8 cellular contexts compared by ENCODE assay signal in the genomic region with DNA sequence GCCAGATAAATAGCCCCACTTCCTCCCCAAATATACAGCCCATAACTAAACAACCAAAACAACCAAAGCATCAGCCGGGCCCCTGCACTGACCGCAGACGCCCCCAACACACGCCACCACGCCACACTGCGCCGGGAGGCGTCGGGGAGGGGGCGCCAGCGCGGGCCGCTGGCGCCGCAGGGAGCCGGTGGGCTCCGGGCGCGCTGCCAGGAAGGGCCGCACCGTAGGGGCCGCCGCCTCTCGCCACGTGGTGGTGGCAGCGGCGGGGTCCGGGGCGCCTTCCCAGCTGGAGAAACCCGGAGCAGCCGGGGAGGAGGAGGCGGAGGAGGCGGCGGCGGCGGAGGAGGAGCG. TPM values are rescaled to one million over a fixed set of nuclear protein-coding genes. Genes with fewer than 3 reads are reported as not detected.
A peak's percentile ranks its signal among the peaks of the same experiment; 100 is the strongest.
DNase-seq lines count a peak whose midpoint lies in the region; ATAC-seq, FAIRE-seq and TF ChIP-seq lines count a peak whose summit lies in the region.

No MANE protein-coding gene starts in this region.

- FAIRE-seq in A549 (lab: Jason Lieb, UNC): no peak

- H3K4me1 Mint-ChIP-seq in activated naive CD8-positive, alpha-beta T cell treated with anti-CD3 and anti-CD28 coated beads, Interleukin-2, amount 10 ng/mL, durations not matched to agents 7 days and 5 days: peaks cover 21% of the 10 kb centered on the region

- H3K4me1 ChIP-seq in A549 (peaks cover 13% of the 10 kb centered on the region), tibial nerve (peaks cover 0 to 33% (median 12%) of the 10 kb centered on the region in 4 donors)

- peak overlapping the region; percentile 87 for H3K4me3 Mint-ChIP-seq in activated naive CD8-positive, alpha-beta T cell treated with anti-CD3 and anti-CD28 coated beads, Interleukin-2, amount 10 ng/mL, durations not matched to agents 7 days and 5 days

- no peak for TF ChIP-seq RAD21 in A549 (conservative IDR thresholded peaks at IDR 0.05 in 1 of 2, IDR thresholded peaks at IDR 0.05 in 1 of 2)

- H3K27me3 ChIP-seq in HL-60 (ENCODE audit: insufficient read depth, poor library complexity, severe bottlenecking) (no peaks in the 10 kb centered on the region), tibial nerve (no peaks in the 10 kb centered on the region)

- peak overlapping the region; percentile 80 for H3K27ac Mint-ChIP-seq in activated naive CD8-positive, alpha-beta T cell treated with anti-CD3 and anti-CD28 coated beads, Interleukin-2, amount 10 ng/mL, durations not matched to agents 7 days and 5 days

- H3K4me2 ChIP-seq in A549: peak overlapping the region; percentile 95

- no peak for TF ChIP-seq EP300 in A549 (IDR thresholded peaks at IDR 0.05)
- no peak for TF ChIP-seq EP300 in tibial nerve (IDR thresholded peaks at IDR 0.05)

- H3K9me3 ChIP-seq in A549 (no peaks in the 10 kb centered on the region), tibial nerve (no peaks in the 10 kb centered on the region)

- POLR2A ChIA-PET in A549 (lab: Yijun Ruan, JAX): interaction anchor here (0.6 to 1.2 kb wide), 3 partner anchors 42 to 202 kb away, joined by 4 to 8 read pairs (median 6); partner anchors contain the start of genes LRRC46 and MRPL10
- POLR2A ChIA-PET in activated naive CD8-positive, alpha-beta T cell treated with anti-CD3 and anti-CD28 coated beads, Interleukin-2, amount 10 ng/mL, durations not matched to agents 7 days and 5 days (lab: Charles Lee): interaction anchor here (0.6 to 3.9 kb wide), 4 partner anchors 17 to 42 kb away, joined by 3 to 19 read pairs (median 4); partner anchors contain the start of gene TBX21

- no peaks in the 10 kb centered on the region for H3K9me3 Mint-ChIP-seq in activated naive CD8-positive, alpha-beta T cell treated with anti-CD3 and anti-CD28 coated beads, Interleukin-2, amount 10 ng/mL, durations not matched to agents 7 days and 5 days

- H3K27me3 Mint-ChIP-seq in activated naive CD8-positive, alpha-beta T cell treated with anti-CD3 and anti-CD28 coated beads, Interleukin-2, amount 10 ng/mL, durations not matched to agents 7 days and 5 days: peaks cover 6% of the 10 kb centered on the region

- CTCF ChIA-PET in A549 (lab: Yijun Ruan, JAX): interaction anchor here (0.9 to 1.8 kb wide), 6 partner anchors 9 to 96 kb away, joined by 3 to 10 read pairs (median 6); no protein-coding TSS in a partner anchor

- H3K27ac ChIP-seq in A549: peak overlapping the region; percentile 93 to 96
- H3K27ac ChIP-seq in HL-60 (replicated peaks): peak overlapping the region; percentile 41
- peak overlapping the region; percentile 88 to 93 (median 91) for H3K27ac ChIP-seq in tibial nerve

- TF ChIP-seq POLR2A in A549 (IDR thresholded peaks at IDR 0.05; ENCODE audit: low read length) (no peak), tibial nerve (IDR thresholded peaks at IDR 0.05) (no peak)

- H3K4me3 ChIP-seq in A549 (peak overlapping the region; percentile 97), HL-60 (replicated peaks; ENCODE audit: insufficient read depth, low read length) (peak overlapping the region; percentile 71), tibial nerve (peak overlapping the region; percentile 91 to 99 (median 92))

- ATAC-seq in A549: peak; percentile 6 to 20
- peak; percentile 4 for ATAC-seq in activated naive CD8-positive, alpha-beta T cell treated with anti-CD3 and anti-CD28 coated beads, Interleukin-2, amount 10 ng/mL, durations not matched to agents 7 days and 5 days (ENCODE audit: low read depth)
- no peak for ATAC-seq in GM18517 (IDR thresholded peaks at IDR 0.05; ENCODE audit: unreplicated experiment)

- no peaks in the 10 kb centered on the region for H3K36me3 Mint-ChIP-seq in activated naive CD8-positive, alpha-beta T cell treated with anti-CD3 and anti-CD28 coated beads, Interleukin-2, amount 10 ng/mL, durations not matched to agents 7 days and 5 days

- peaks cover 0 to 10% (median 0%) of the 10 kb centered on the region in 3 donors for H3K36me3 ChIP-seq in tibial nerve

- no peak for DNase-seq in A549 (ENCODE audit: low read depth in 1 of 2, low spot score in 1 of 2)
- DNase-seq in HL-60 (ENCODE audit: low read depth in 1 of 2, low spot score in 1 of 2): peak in 1 of 2 experiments; percentile 43
- peak; percentile 56 for DNase-seq in activated naive CD8-positive, alpha-beta T cell treated with anti-CD3 and anti-CD28 coated beads, Interleukin-2, amount 10 ng/mL, durations not matched to agents 7 days and 5 days
- peak; percentile 90 for DNase-seq in left kidney (ENCODE audit: low read depth, low spot score)
- no peak for DNase-seq in tibial nerve (ENCODE audit: low spot score in 2 of 2)
- DNase-seq in NOMO-1 (lab: John Stamatoyannopoulos, UW; ENCODE audit: unreplicated experiment in 2 of 2): no peak
- no peak for DNase-seq in D341Med (ENCODE audit: low spot score)

- TF ChIP-seq CTCF in A549 (IDR thresholded peaks at IDR 0.05): no peak
- TF ChIP-seq CTCF in HL-60 (IDR thresholded peaks at IDR 0.05; ENCODE audit: insufficient read depth, low read length): no peak
- no peak for TF ChIP-seq CTCF in tibial nerve (IDR thresholded peaks at IDR 0.05)

- 1% methylated on average over 25 of the region's 37 CpGs for WGBS in A549 (ENCODE audit: missing lambda C conversion rate)
- WGBS in tibial nerve, 2 donors: 0% methylated on average over 4 to 20 of the region's 37 CpGs

TF ChIP-seq in A549, 52 proteins besides CTCF, POLR2A, EP300 and RAD21:
- TF ChIP-seq NPAS2 (CRISPR knock-in tag; IDR thresholded peaks at IDR 0.05; ENCODE audit: borderline replicate concordance) (no peak), HES2 (IDR thresholded peaks at IDR 0.05) (no peak), PHF8 (IDR thresholded peaks at IDR 0.05; ENCODE audit: borderline replicate concordance, low read depth) (no peak; the same call in 1 of the 2 replicates), RFX5 (IDR thresholded peaks at IDR 0.05) (no peak), NFE2L2 (conservative IDR thresholded peaks at IDR 0.05; ENCODE audit: low read length) (no peak)

RNA-seq across cellular contexts. Expression of gene TBKBP1, which starts 0.3 kb away (rescaled TPM):
- 3.3 and 3.4 TPM in 2 replicates for polyA plus RNA-seq in A549 (2011; rRNA removed)
- 5.8 and 8.3 TPM in 2 replicates for polyA plus RNA-seq in A549 (2012; cell fraction: cytosol; rRNA removed)
- 12.9 and 18.7 TPM in 2 replicates for polyA plus RNA-seq in A549 (2012; cell fraction: nucleus; rRNA removed)
- polyA plus RNA-seq in A549 (2017; fragmentation: RNase III; extraction: RNeasy Plus Mini Kit Qiagen cat#74134 plus additional on column Dnase treatment): 7.1 to 9.5 TPM (median 9.3 TPM) in 3 replicates
- polyA minus RNA-seq in A549 (2011; rRNA and poly(A)+ RNA removed): 3.0 and 3.7 TPM in 2 replicates
- total RNA-seq in activated naive CD8-positive, alpha-beta T cell treated with anti-CD3 and anti-CD28 coated beads, Interleukin-2, amount 10 ng/mL, durations not matched to agents 7 days and 5 days: 1 to 10 TPM; 8.0 to 8.9 TPM
- 10 to 100 TPM in 2 of 4 donors, 1 to 10 TPM in 2; 6.3 to 24.6 (median 9.8) TPM for total RNA-seq in tibial nerve

RNA-seq across cellular contexts. Expression of gene TBX21, which starts 39.4 kb away (rescaled TPM):
- polyA plus RNA-seq in A549 (2011; rRNA removed) (0.03 TPM in 1 of 2 replicates, not detected in the other), A549 (2017; fragmentation: RNase III; extraction: RNeasy Plus Mini Kit Qiagen cat#74134 plus additional on column Dnase treatment) (0.04 TPM in 1 of 3 replicates, not detected in the others)
- polyA plus RNA-seq in A549 (2012; cell fraction: cytosol; rRNA removed): 0.04 TPM in 1 of 2 replicates, not detected in the other
- 0.02 TPM in 1 of 2 replicates, not detected in the other for polyA plus RNA-seq in A549 (2012; cell fraction: nucleus; rRNA removed)
- polyA minus RNA-seq in A549 (2011; rRNA and poly(A)+ RNA removed): not detected in 2 replicates
- total RNA-seq in activated naive CD8-positive, alpha-beta T cell treated with anti-CD3 and anti-CD28 coated beads, Interleukin-2, amount 10 ng/mL, durations not matched to agents 7 days and 5 days: 10 to 100 TPM; 20.7 to 22.8 TPM
- total RNA-seq in tibial nerve: 1 to 10 TPM in 3 of 4 donors, not detected in 1; 1.9 to 3.3 (median 2.1) TPM

RNA-seq across cellular contexts. Expression of gene KPNB1, which starts 43.9 kb away (rescaled TPM):
- polyA plus RNA-seq in A549 (2011; rRNA removed): 358 and 452 TPM in 2 replicates
- 106 and 139 TPM in 2 replicates for polyA plus RNA-seq in A549 (2012; cell fraction: cytosol; rRNA removed)
- polyA plus RNA-seq in A549 (2012; cell fraction: nucleus; rRNA removed): 126 and 194 TPM in 2 replicates
- 315 to 338 TPM (median 320 TPM) in 3 replicates for polyA plus RNA-seq in A549 (2017; fragmentation: RNase III; extraction: RNeasy Plus Mini Kit Qiagen cat#74134 plus additional on column Dnase treatment)
- polyA minus RNA-seq in A549 (2011; rRNA and poly(A)+ RNA removed): 388 and 417 TPM in 2 replicates
- 100 to 1,000 TPM; 335 TPM for total RNA-seq in activated naive CD8-positive, alpha-beta T cell treated with anti-CD3 and anti-CD28 coated beads, Interleukin-2, amount 10 ng/mL, durations not matched to agents 7 days and 5 days
- 100 to 1,000 TPM; 164 to 205 (median 181) TPM for total RNA-seq in tibial nerve

Comparison
In these comparisons a context has a peak if more than half of its experiments do, and no peak if none do; other contexts are left out.
1. DNase-seq: peak in activated naive CD8-positive, alpha-beta T cell treated with anti-CD3 and anti-CD28 coated beads, Interleukin-2, amount 10 ng/mL, durations not matched to agents 7 days and 5 days (single experiment) and left kidney (single experiment); none in A549 (0 of 2), tibial nerve (0 of 2), NOMO-1 (0 of 2) and D341Med (single experiment).
2. H3K27ac ChIP-seq: peak in every context shown above with its lines; median percentile 94 in A549; 91 in tibial nerve; 41 in HL-60.
3. RNA of gene TBX21, which starts 39.4 kb away (total RNA-seq): 20.7 to 22.8 TPM in activated naive CD8-positive, alpha-beta T cell treated with anti-CD3 and anti-CD28 coated beads, Interleukin-2, amount 10 ng/mL, durations not matched to agents 7 days and 5 days; 1.9 to 3.3 TPM in tibial nerve; every median in the first group is over 4 times any median in the second.
4. Peak in every context shown above with its lines, with median percentiles within 50 percentile points of each other: H3K4me3 ChIP-seq.